12 cellular contexts compared by ENCODE assay signal in genomic region chr2:26693287-26693849, GRCh38. TPM values are rescaled to one million over a fixed set of nuclear protein-coding genes. Genes with fewer than 3 reads are reported as not detected.
A peak's percentile ranks its signal among the peaks of the same experiment; 100 is the strongest.
DNase-seq lines count a peak whose midpoint lies in the region; ATAC-seq and TF ChIP-seq lines count a peak whose summit lies in the region.
"Had no signal": no experiment of that assay in that cellular context is flagged by ENCODE, and none has a peak within 500 bp of the region (broad histone marks: within the 10 kb centered on the region; RNA-seq: fewer than 3 reads in every experiment).

No MANE protein-coding gene starts in this region.

- no peaks in the 10 kb centered on the region for H3K36me3 Mint-ChIP-seq in activated naive CD4-positive, alpha-beta T cell treated with anti-CD3 and anti-CD28 coated beads, Interleukin-2, amount 10 ng/mL, durations not matched to agents 7 days and 5 days

- CTCF ChIA-PET in activated naive CD4-positive, alpha-beta T cell treated with anti-CD3 and anti-CD28 coated beads, Interleukin-2, amount 10 ng/mL, durations not matched to agents 7 days and 5 days (lab: Charles Lee), result no interaction called here

- in situ Hi-C loops in G401 (cut with HindIII; ENCODE audit: low sequenced_read_pairs), result no loop called here

- H3K4me3 Mint-ChIP-seq in activated naive CD4-positive, alpha-beta T cell treated with anti-CD3 and anti-CD28 coated beads, Interleukin-2, amount 10 ng/mL, durations not matched to agents 7 days and 5 days, result no peak overlapping the region

- H3K4me1 Mint-ChIP-seq in activated naive CD4-positive, alpha-beta T cell treated with anti-CD3 and anti-CD28 coated beads, Interleukin-2, amount 10 ng/mL, durations not matched to agents 7 days and 5 days, result peaks cover 3% of the 10 kb centered on the region

- no peak overlapping the region for H3K27ac Mint-ChIP-seq in activated naive CD4-positive, alpha-beta T cell treated with anti-CD3 and anti-CD28 coated beads, Interleukin-2, amount 10 ng/mL, durations not matched to agents 7 days and 5 days

- no peaks in the 10 kb centered on the region for H3K9me3 ChIP-seq in Peyer's patch
- H3K9me3 ChIP-seq in right cardiac atrium (ENCODE audit: control insufficient read depth, low read length), result no peaks in the 10 kb centered on the region

- TF ChIP-seq POLR2A in Peyer's patch (IDR thresholded peaks at IDR 0.05), result no peak

- H3K36me3 ChIP-seq in Peyer's patch, result no peaks in the 10 kb centered on the region

- H3K4me1 ChIP-seq in Peyer's patch (peaks cover 0 to 8% (median 3%) of the 10 kb centered on the region in 4 donors), right cardiac atrium (ENCODE audit: control insufficient read depth, insufficient read depth, low read length) (peaks cover 9% of the 10 kb centered on the region)

- 4% methylated on average over 33 of the region's 33 CpGs for WGBS in right cardiac atrium

- H3K27me3 ChIP-seq in Peyer's patch, result peaks cover 0 to 8% of the 10 kb centered on the region in 2 donors
- no peaks in the 10 kb centered on the region for H3K27me3 ChIP-seq in right cardiac atrium (ENCODE audit: control insufficient read depth, insufficient read depth)

- peaks cover 88% of the 10 kb centered on the region for H3K27me3 Mint-ChIP-seq in activated naive CD4-positive, alpha-beta T cell treated with anti-CD3 and anti-CD28 coated beads, Interleukin-2, amount 10 ng/mL, durations not matched to agents 7 days and 5 days

- H3K27ac ChIP-seq in Peyer's patch (peak overlapping the region in 1 of 4 donors; percentile 19), right cardiac atrium (ENCODE audit: low read length) (peak overlapping the region; percentile 20)

- H3K4me3 ChIP-seq in Peyer's patch (peak overlapping the region in 3 of 4 donors; percentile 7 to 49 (median 22)), right cardiac atrium (ENCODE audit: low read length) (peak overlapping the region; percentile 39)

- peak; percentile 70 for DNase-seq in G401 (ENCODE audit: low spot score)
- DNase-seq in Peyer's patch, result no peak
- peak in 2 of 3 donors; percentile 46 to 73 for DNase-seq in right cardiac atrium
- DNase-seq in sciatic nerve (ENCODE audit: low spot score), result no peak
- no peak for DNase-seq in Kasumi-1 (lab: John Stamatoyannopoulos, UW)
- no peak for DNase-seq in activated naive CD4-positive, alpha-beta T cell treated with anti-CD3 and anti-CD28 coated beads, Interleukin-2, amount 10 ng/mL, durations not matched to agents 7 days and 5 days
- no peak for DNase-seq in cortex of kidney (lab: John Stamatoyannopoulos, UW)

- no peak for TF ChIP-seq CTCF in Peyer's patch (IDR thresholded peaks at IDR 0.05)

- ATAC-seq in right cardiac atrium (peak in 1 of 2 donors; percentile 18), sciatic nerve (peak; percentile 40), GM21360 (IDR thresholded peaks at IDR 0.05; ENCODE audit: unreplicated experiment) (no peak)

- no peaks in the 10 kb centered on the region for H3K9me3 Mint-ChIP-seq in activated naive CD4-positive, alpha-beta T cell treated with anti-CD3 and anti-CD28 coated beads, Interleukin-2, amount 10 ng/mL, durations not matched to agents 7 days and 5 days

- intact Hi-C loops in right cardiac atrium (cut with DNase I) (no loop called here), sciatic nerve (cut with DNase I) (no loop called here)

RNA-seq across cellular contexts. Expression of gene KCNK3, which starts 0.8 kb away (rescaled TPM):
- not detected in 2 replicates for total RNA-seq in G401 (2014; rRNA removed; shearing (Covaris generic))
- 1 to 10 TPM in 2 of 4 donors, under 1 TPM in 2; 0.76 to 1.6 (median 0.94) TPM for total RNA-seq in Peyer's patch
- total RNA-seq in right cardiac atrium, result 10 to 100 TPM; 25.6 to 36.6 (median 28.2) TPM
- 29.3 TPM for polyA plus RNA-seq in right cardiac atrium
- total RNA-seq in sciatic nerve, result 0.53 TPM
- total RNA-seq: activated CD8-positive, alpha-beta memory T cell treated with anti-CD3 and anti-CD28 coated beads for 36 hours; HT-29; OCI-LY7 had no signal

RNA-seq across cellular contexts. Expression of gene CIB4, which starts 52.2 kb away (rescaled TPM):
- not detected in 2 replicates for total RNA-seq in G401 (2014; rRNA removed; shearing (Covaris generic))
- total RNA-seq in Peyer's patch (not detected), right cardiac atrium (not detected), sciatic nerve (not detected)
- polyA plus RNA-seq in right cardiac atrium, result not detected
- total RNA-seq: activated CD8-positive, alpha-beta memory T cell treated with anti-CD3 and anti-CD28 coated beads for 36 hours; dermis blood vessel endothelial cell; HT-29; OCI-LY7 had no signal

Comparison
In these comparisons a context has a peak if more than half of its experiments do, and no peak if none do; other contexts are left out.
1. DNase-seq: peak in G401 (single experiment) and right cardiac atrium (2 of 3); none in Peyer's patch (0 of 3), sciatic nerve (single experiment), Kasumi-1 (0 of 2), activated naive CD4-positive, alpha-beta T cell treated with anti-CD3 and anti-CD28 coated beads, Interleukin-2, amount 10 ng/mL, durations not matched to agents 7 days and 5 days (single experiment) and cortex of kidney (single experiment).
2. RNA of gene KCNK3, which starts 0.8 kb away (total RNA-seq): 25.6 to 36.6 TPM in right cardiac atrium; 0.76 to 1.6 TPM in Peyer's patch, 0.53 TPM in sciatic nerve (single experiment) and not detected in G401; every median in the first group is over 10 times any median in the second.